Comparison of ENCODE assay signal across 1 cellular context in the genomic region with DNA sequence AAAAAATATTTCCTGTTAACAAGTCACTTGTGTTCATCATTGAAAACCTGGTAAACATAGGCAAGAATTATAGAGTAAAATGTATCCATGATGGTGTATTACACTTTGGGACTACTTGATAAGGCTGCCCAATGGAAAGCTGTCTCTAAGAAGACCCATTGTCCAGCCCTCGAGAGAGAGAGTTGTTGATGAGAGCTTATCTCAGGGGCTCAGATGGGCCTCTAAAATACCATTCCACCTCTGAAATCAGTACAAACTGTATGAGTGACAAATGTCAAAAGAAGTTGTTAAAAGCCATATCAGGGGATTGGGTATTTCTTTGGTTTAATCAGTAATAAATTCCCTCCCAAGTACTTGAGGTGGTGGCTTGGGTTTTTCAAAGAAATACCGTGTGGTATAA.
TF ChIP-seq lines count a peak whose summit lies in the region.

No MANE protein-coding gene starts in this region.

TF ChIP-seq in K562, 482 proteins besides CTCF, POLR2A, EP300 and RAD21 (continued from another document):
- TF ChIP-seq, protein P1, sequence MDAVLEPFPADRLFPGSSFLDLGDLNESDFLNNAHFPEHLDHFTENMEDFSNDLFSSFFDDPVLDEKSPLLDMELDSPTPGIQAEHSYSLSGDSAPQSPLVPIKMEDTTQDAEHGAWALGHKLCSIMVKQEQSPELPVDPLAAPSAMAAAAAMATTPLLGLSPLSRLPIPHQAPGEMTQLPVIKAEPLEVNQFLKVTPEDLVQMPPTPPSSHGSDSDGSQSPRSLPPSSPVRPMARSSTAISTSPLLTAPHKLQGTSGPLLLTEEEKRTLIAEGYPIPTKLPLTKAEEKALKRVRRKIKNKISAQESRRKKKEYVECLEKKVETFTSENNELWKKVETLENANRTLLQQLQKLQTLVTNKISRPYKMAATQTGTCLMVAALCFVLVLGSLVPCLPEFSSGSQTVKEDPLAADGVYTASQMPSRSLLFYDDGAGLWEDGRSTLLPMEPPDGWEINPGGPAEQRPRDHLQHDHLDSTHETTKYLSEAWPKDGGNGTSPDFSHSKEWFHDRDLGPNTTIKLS (IDR thresholded peaks at IDR 0.05; ENCODE audit: borderline replicate concordance, low read depth), result no peak
- no peak for TF ChIP-seq RHOXF2B (CRISPR knock-in tag; conservative IDR thresholded peaks at IDR 0.05)
- peak; percentile 79 for TF ChIP-seq MTA2 (IDR thresholded peaks at IDR 0.05; ENCODE audit: low read depth)
- TF ChIP-seq JUND (IDR thresholded peaks at IDR 0.05; ENCODE audit: borderline replicate concordance, low read depth, low read length), result peak; percentile 37; the same call in 1 of the 2 replicates
- TF ChIP-seq JUND (tag; IDR thresholded peaks at IDR 0.05; ENCODE audit: borderline replicate concordance, low read depth, low read length), result peak; percentile 31; the same call in 1 of the 3 replicates
- peak; percentile 82 for TF ChIP-seq SMARCA4 (IDR thresholded peaks at IDR 0.05)
- TF ChIP-seq ZNF212 (CRISPR knock-in tag; IDR thresholded peaks at IDR 0.05), result no peak
- TF ChIP-seq, protein P2, sequence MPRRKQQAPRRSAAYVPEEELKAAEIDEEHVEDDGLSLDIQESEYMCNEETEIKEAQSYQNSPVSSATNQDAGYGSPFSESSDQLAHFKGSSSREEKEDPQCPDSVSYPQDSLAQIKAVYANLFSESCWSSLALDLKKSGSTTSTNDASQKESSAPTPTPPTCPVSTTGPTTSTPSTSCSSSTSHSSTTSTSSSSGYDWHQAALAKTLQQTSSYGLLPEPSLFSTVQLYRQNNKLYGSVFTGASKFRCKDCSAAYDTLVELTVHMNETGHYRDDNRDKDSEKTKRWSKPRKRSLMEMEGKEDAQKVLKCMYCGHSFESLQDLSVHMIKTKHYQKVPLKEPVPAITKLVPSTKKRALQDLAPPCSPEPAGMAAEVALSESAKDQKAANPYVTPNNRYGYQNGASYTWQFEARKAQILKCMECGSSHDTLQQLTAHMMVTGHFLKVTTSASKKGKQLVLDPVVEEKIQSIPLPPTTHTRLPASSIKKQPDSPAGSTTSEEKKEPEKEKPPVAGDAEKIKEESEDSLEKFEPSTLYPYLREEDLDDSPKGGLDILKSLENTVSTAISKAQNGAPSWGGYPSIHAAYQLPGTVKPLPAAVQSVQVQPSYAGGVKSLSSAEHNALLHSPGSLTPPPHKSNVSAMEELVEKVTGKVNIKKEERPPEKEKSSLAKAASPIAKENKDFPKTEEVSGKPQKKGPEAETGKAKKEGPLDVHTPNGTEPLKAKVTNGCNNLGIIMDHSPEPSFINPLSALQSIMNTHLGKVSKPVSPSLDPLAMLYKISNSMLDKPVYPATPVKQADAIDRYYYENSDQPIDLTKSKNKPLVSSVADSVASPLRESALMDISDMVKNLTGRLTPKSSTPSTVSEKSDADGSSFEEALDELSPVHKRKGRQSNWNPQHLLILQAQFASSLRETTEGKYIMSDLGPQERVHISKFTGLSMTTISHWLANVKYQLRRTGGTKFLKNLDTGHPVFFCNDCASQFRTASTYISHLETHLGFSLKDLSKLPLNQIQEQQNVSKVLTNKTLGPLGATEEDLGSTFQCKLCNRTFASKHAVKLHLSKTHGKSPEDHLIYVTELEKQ (CRISPR knock-in tag; IDR thresholded peaks at IDR 0.05), result 0 out of 2 replicates have a peak, but pooled peaks have one; percentile 26
- peak; percentile 86 for TF ChIP-seq CBFA2T2 (conservative IDR thresholded peaks at IDR 0.05)
- no peak for TF ChIP-seq ATF1 (CRISPR knock-in tag; IDR thresholded peaks at IDR 0.05)
- peak; percentile 32; the same call in 1 of the 2 replicates for TF ChIP-seq ATF1 (tag; IDR thresholded peaks at IDR 0.05)
- TF ChIP-seq, protein P3, sequence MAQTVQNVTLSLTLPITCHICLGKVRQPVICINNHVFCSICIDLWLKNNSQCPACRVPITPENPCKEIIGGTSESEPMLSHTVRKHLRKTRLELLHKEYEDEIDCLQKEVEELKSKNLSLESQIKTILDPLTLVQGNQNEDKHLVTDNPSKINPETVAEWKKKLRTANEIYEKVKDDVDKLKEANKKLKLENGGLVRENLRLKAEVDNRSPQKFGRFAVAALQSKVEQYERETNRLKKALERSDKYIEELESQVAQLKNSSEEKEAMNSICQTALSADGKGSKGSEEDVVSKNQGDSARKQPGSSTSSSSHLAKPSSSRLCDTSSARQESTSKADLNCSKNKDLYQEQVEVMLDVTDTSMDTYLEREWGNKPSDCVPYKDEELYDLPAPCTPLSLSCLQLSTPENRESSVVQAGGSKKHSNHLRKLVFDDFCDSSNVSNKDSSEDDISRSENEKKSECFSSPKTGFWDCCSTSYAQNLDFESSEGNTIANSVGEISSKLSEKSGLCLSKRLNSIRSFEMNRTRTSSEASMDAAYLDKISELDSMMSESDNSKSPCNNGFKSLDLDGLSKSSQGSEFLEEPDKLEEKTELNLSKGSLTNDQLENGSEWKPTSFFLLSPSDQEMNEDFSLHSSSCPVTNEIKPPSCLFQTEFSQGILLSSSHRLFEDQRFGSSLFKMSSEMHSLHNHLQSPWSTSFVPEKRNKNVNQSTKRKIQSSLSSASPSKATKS (CRISPR knock-in tag; IDR thresholded peaks at IDR 0.05), result no peak
- TF ChIP-seq TRIM24 (IDR thresholded peaks at IDR 0.05), result peak; percentile 63 to 65; a peak in 3 of 4 replicates
- TF ChIP-seq, protein P4, sequence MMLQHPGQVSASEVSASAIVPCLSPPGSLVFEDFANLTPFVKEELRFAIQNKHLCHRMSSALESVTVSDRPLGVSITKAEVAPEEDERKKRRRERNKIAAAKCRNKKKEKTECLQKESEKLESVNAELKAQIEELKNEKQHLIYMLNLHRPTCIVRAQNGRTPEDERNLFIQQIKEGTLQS (IDR thresholded peaks at IDR 0.05), result peak; percentile 18; the same call in 1 of the 2 replicates
- TF ChIP-seq, protein P4 (CRISPR knock-in tag; conservative IDR thresholded peaks at IDR 0.05), result no peak
- TF ChIP-seq SLC30A9 (CRISPR knock-in tag; IDR thresholded peaks at IDR 0.05), result no peak
- TF ChIP-seq CCNT2 (IDR thresholded peaks at IDR 0.05; ENCODE audit: borderline replicate concordance, extremely low read depth, insufficient read length, low read depth, low read length), result no peak
- TF ChIP-seq, protein P5, sequence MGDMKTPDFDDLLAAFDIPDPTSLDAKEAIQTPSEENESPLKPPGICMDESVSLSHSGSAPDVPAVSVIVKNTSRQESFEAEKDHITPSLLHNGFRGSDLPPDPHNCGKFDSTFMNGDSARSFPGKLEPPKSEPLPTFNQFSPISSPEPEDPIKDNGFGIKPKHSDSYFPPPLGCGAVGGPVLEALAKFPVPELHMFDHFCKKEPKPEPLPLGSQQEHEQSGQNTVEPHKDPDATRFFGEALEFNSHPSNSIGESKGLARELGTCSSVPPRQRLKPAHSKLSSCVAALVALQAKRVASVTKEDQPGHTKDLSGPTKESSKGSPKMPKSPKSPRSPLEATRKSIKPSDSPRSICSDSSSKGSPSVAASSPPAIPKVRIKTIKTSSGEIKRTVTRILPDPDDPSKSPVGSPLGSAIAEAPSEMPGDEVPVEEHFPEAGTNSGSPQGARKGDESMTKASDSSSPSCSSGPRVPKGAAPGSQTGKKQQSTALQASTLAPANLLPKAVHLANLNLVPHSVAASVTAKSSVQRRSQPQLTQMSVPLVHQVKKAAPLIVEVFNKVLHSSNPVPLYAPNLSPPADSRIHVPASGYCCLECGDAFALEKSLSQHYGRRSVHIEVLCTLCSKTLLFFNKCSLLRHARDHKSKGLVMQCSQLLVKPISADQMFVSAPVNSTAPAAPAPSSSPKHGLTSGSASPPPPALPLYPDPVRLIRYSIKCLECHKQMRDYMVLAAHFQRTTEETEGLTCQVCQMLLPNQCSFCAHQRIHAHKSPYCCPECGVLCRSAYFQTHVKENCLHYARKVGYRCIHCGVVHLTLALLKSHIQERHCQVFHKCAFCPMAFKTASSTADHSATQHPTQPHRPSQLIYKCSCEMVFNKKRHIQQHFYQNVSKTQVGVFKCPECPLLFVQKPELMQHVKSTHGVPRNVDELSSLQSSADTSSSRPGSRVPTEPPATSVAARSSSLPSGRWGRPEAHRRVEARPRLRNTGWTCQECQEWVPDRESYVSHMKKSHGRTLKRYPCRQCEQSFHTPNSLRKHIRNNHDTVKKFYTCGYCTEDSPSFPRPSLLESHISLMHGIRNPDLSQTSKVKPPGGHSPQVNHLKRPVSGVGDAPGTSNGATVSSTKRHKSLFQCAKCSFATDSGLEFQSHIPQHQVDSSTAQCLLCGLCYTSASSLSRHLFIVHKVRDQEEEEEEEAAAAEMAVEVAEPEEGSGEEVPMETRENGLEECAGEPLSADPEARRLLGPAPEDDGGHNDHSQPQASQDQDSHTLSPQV (IDR thresholded peaks at IDR 0.05), result no peak; the same call in 1 of the 2 replicates
- no peak for TF ChIP-seq C11orf30 (IDR thresholded peaks at IDR 0.05; ENCODE audit: low read depth)
- TF ChIP-seq ARID2 (IDR thresholded peaks at IDR 0.05), result no peak
- no peak for TF ChIP-seq MAFG (tag; conservative IDR thresholded peaks at IDR 0.05)
- TF ChIP-seq SP1 (CRISPR knock-in tag; IDR thresholded peaks at IDR 0.05), result 0 out of 2 replicates have a peak, but pooled peaks have one; percentile 20
- TF ChIP-seq, protein P6, sequence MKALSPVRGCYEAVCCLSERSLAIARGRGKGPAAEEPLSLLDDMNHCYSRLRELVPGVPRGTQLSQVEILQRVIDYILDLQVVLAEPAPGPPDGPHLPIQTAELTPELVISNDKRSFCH (CRISPR knock-in tag; IDR thresholded peaks at IDR 0.05), result no peak
- TF ChIP-seq, protein P6 (tag; IDR thresholded peaks at IDR 0.05), result peak; percentile 98
- TF ChIP-seq, protein P7, sequence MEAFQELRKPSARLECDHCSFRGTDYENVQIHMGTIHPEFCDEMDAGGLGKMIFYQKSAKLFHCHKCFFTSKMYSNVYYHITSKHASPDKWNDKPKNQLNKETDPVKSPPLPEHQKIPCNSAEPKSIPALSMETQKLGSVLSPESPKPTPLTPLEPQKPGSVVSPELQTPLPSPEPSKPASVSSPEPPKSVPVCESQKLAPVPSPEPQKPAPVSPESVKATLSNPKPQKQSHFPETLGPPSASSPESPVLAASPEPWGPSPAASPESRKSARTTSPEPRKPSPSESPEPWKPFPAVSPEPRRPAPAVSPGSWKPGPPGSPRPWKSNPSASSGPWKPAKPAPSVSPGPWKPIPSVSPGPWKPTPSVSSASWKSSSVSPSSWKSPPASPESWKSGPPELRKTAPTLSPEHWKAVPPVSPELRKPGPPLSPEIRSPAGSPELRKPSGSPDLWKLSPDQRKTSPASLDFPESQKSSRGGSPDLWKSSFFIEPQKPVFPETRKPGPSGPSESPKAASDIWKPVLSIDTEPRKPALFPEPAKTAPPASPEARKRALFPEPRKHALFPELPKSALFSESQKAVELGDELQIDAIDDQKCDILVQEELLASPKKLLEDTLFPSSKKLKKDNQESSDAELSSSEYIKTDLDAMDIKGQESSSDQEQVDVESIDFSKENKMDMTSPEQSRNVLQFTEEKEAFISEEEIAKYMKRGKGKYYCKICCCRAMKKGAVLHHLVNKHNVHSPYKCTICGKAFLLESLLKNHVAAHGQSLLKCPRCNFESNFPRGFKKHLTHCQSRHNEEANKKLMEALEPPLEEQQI (IDR thresholded peaks at IDR 0.05), result peak; percentile 85
- TF ChIP-seq DMBX1 (CRISPR knock-in tag; IDR thresholded peaks at IDR 0.05; ENCODE audit: borderline replicate concordance), result peak; percentile 79
